1 cellular context compared by ENCODE assay signal in genomic region chr6:15020114-15020770, GRCh38.
TF ChIP-seq lines count a peak whose summit lies in the region.

No MANE protein-coding gene starts in this region.

TF ChIP-seq in K562, 482 proteins besides CTCF, POLR2A, EP300 and RAD21 (continued from another document):
- TF ChIP-seq ZBTB9 (CRISPR knock-in tag; IDR thresholded peaks at IDR 0.05) (no peak), RFX1 (IDR thresholded peaks at IDR 0.05) (peak; percentile 64), SRF (CRISPR knock-in tag; IDR thresholded peaks at IDR 0.05) (peak in 1 of 2 experiments; percentile 52; a peak in 1 of 4 replicates), ESRRA (IDR thresholded peaks at IDR 0.05; ENCODE audit: borderline replicate concordance, low read depth) (0 out of 2 replicates have a peak, but pooled peaks have one; percentile 1), DDX20 (tag; IDR thresholded peaks at IDR 0.05; ENCODE audit: low read depth) (0 out of 2 replicates have a peak, but pooled peaks have one; percentile 26), FOXA1 (IDR thresholded peaks at IDR 0.05; ENCODE audit: borderline replicate concordance) (no peak), ZNF280A (IDR thresholded peaks at IDR 0.05; ENCODE audit: low read depth, partially characterized antibody) (no peak), ZNF324 (CRISPR knock-in tag; IDR thresholded peaks at IDR 0.05) (no peak), ZNF184 (CRISPR knock-in tag; IDR thresholded peaks at IDR 0.05) (no peak), HMGN3 (IDR thresholded peaks at IDR 0.05; ENCODE audit: borderline replicate concordance, extremely low read depth, insufficient read length, low read depth, low read length) (no peak), ZNF780A (CRISPR knock-in tag; IDR thresholded peaks at IDR 0.05) (no peak), ZNF77 (CRISPR knock-in tag; IDR thresholded peaks at IDR 0.05) (no peak)
- TF ChIP-seq, protein P1, sequence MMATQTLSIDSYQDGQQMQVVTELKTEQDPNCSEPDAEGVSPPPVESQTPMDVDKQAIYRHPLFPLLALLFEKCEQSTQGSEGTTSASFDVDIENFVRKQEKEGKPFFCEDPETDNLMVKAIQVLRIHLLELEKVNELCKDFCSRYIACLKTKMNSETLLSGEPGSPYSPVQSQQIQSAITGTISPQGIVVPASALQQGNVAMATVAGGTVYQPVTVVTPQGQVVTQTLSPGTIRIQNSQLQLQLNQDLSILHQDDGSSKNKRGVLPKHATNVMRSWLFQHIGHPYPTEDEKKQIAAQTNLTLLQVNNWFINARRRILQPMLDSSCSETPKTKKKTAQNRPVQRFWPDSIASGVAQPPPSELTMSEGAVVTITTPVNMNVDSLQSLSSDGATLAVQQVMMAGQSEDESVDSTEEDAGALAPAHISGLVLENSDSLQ (IDR thresholded peaks at IDR 0.05) = no peak
TF ChIP-seq in K562: peak in this region for 20.
